ENCODE assay signal across 8 cellular contexts in the genomic region with DNA sequence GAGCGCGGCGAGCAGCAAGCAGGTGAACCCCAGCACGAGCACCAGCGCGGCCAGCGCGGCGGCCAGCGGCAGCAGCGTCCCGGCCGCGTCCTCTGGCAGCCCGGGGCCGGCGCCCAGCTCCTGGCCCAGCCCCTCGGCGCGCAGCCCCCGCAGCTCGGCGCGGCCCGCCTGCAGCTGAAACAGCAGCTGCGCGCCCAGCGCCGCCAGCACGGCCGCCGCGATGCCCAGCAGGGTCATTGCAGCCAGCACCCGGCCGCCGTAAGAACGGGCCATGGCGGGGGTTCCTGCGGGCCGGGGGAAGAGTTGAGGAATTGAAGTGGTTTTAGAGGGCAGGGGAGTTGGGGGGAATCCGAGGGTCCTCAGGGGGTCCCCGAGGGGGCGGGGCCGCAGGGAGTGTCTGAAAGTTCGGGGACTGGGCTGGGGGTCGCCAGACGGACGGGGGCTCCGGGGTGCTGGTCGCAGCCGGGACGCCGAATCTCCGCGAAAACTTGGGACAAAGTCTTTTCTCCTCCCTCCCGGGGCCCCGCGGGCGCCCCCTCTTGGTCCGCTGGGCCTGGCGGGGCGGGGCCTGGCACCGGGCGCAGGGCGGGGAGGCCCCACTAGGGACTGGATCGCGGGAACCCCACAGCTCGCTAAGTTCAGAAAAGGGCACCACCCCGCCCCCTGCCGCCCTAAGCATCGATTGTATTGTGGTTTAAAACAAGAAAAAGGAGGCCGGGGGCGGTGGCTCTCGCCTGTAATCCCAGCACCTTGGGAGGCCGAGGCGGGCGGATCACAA. TPM values are rescaled to one million over a fixed set of nuclear protein-coding genes. Genes with fewer than 3 reads are reported as not detected.
DNase-seq lines count a peak whose midpoint lies in the region; ATAC-seq and TF ChIP-seq lines count a peak whose summit lies in the region.

A gene (minus strand): TSS at position 479 of the 778 bp plus-strand sequence. CDS start 206 bp downstream, at position 273.

- H3K27me3 Mint-ChIP-seq in activated naive CD8-positive, alpha-beta T cell: peaks cover 5% of the 10 kb centered on the region

- peak within 1 kb of the TSS; percentile 66 for H3K4me3 Mint-ChIP-seq in activated naive CD8-positive, alpha-beta T cell

- H3K36me3 ChIP-seq in SJSA1 (no peaks in the 10 kb centered on the region), hepatocyte (replicated peaks; ENCODE audit: insufficient read depth, low read depth) (no peaks in the 10 kb centered on the region)

- H3K4me1 ChIP-seq in SJSA1 (replicated peaks) (peaks cover 8% of the 10 kb centered on the region), hepatocyte (ENCODE audit: insufficient read depth) (no peaks in the 10 kb centered on the region)

- ATAC-seq in GM21619 (IDR thresholded peaks at IDR 0.05; ENCODE audit: unreplicated experiment): no peak
- ATAC-seq in GM18520 (IDR thresholded peaks at IDR 0.05; ENCODE audit: unreplicated experiment): no peak

- H3K27ac Mint-ChIP-seq in activated naive CD8-positive, alpha-beta T cell: no peak within 1 kb of the TSS

- H3K9me2 ChIP-seq in hepatocyte (replicated peaks; ENCODE audit: insufficient read depth): no peaks in the 10 kb centered on the region

- 5% methylated on average over 45 of the region's 77 CpGs for WGBS in hepatocyte (ENCODE audit: low lambda C conversion rate, missing lambda C conversion rate)

- peak within 1 kb of the TSS; percentile 99 for H3K4me2 ChIP-seq in hepatocyte

- peaks cover 14% of the 10 kb centered on the region for H3K4me1 Mint-ChIP-seq in activated naive CD8-positive, alpha-beta T cell (ENCODE audit: low read depth)

- H3K27ac ChIP-seq in SJSA1 (no peak within 1 kb of the TSS), hepatocyte (no peak within 1 kb of the TSS)

- no peaks in the 10 kb centered on the region for H3K79me2 ChIP-seq in hepatocyte

- H3K36me3 Mint-ChIP-seq in activated naive CD8-positive, alpha-beta T cell: peaks cover 2% of the 10 kb centered on the region

- H2AFZ ChIP-seq in hepatocyte: peak within 1 kb of the TSS; percentile 80

- TF ChIP-seq CTCF in hepatocyte (IDR thresholded peaks at IDR 0.05; ENCODE audit: poor library complexity): peak; percentile 69

- DNase-seq in NCI-H146 (lab: John Stamatoyannopoulos, UW) (peak; percentile 44), NCI-H146 treated with DMSO at 0.1 percent for 48 hours (lab: John Stamatoyannopoulos, UW; ENCODE audit: unreplicated experiment) (no peak), SJSA1 (ENCODE audit: low read depth in 1 of 2, low spot score in 2 of 2) (no peak), hepatocyte (ENCODE audit: low spot score) (peak; percentile 79)
- DNase-seq in stimulated activated CD4-positive, alpha-beta T cell treated with anti-CD3 and anti-CD28 coated beads, Interleukin-15, amount 100 ng/mL, for 1 hour (ENCODE audit: low read depth in 1 of 2, low spot score in 1 of 2): peak; percentile 35 to 49

- H4K20me1 ChIP-seq in hepatocyte (ENCODE audit: insufficient read depth, poor library complexity, severe bottlenecking): no peaks in the 10 kb centered on the region

- H3K27me3 ChIP-seq in SJSA1 (replicated peaks) (peaks cover 22% of the 10 kb centered on the region), hepatocyte (no peaks in the 10 kb centered on the region)

- H3K9me3 ChIP-seq in SJSA1 (replicated peaks): peaks cover 4% of the 10 kb centered on the region; the same call in 1 of the 2 replicates
- no peaks in the 10 kb centered on the region for H3K9me3 ChIP-seq in hepatocyte (ENCODE audit: low read depth)

- H3K9me3 Mint-ChIP-seq in activated naive CD8-positive, alpha-beta T cell (ENCODE audit: low read depth): no peaks in the 10 kb centered on the region

- H3K4me3 ChIP-seq in SJSA1: peak within 1 kb of the TSS; percentile 9; the same call in 1 of the 2 replicates
- peak within 1 kb of the TSS; percentile 37 for H3K4me3 ChIP-seq in hepatocyte

RNA-seq across cellular contexts. Expression of the gene that starts here (rescaled TPM):
- total RNA-seq in SJSA1 (2014; rRNA removed; shearing (Covaris generic)): not detected in 2 replicates
- total RNA-seq in hepatocyte: 1.0 and 1.2 TPM in 2 replicates
- 2.0 and 2.5 TPM in 2 replicates for polyA plus RNA-seq in hepatocyte

Comparison
In these comparisons a context has a peak if more than half of its experiments do, and no peak if none do; other contexts are left out.
1. DNase-seq: peak in NCI-H146 (single experiment), hepatocyte (single experiment) and stimulated activated CD4-positive, alpha-beta T cell treated with anti-CD3 and anti-CD28 coated beads, Interleukin-15, amount 100 ng/mL, for 1 hour (2 of 2); none in NCI-H146 treated with DMSO at 0.1 percent for 48 hours (single experiment) and SJSA1 (0 of 2).